ENCODE assay signal across 8 cellular contexts in genomic region chr19:39110263-39110967, GRCh38. TPM values are rescaled to one million over a fixed set of nuclear protein-coding genes. Genes with fewer than 3 reads are reported as not detected.
DNase-seq lines count a peak whose midpoint lies in the region; ATAC-seq lines count a peak whose summit lies in the region.

No MANE protein-coding gene starts in this region.

- H3K9me3 ChIP-seq in CD4-positive, alpha-beta memory T cell (ENCODE audit: control insufficient read depth in 1 of 2, low read length in 2 of 2) = no peaks in the 10 kb centered on the region
- H3K9me3 ChIP-seq in SJCRH30 (replicated peaks) = no peaks in the 10 kb centered on the region

- H3K4me1 ChIP-seq in CD4-positive, alpha-beta memory T cell (ENCODE audit: insufficient read depth, low read length) = no peaks in the 10 kb centered on the region
- H3K4me1 ChIP-seq in SJCRH30 = peaks cover 9% of the 10 kb centered on the region; the same call in 1 of the 2 replicates

- H3K27ac Mint-ChIP-seq in CD4-positive, alpha-beta memory T cell = peak overlapping the region in 3 of 7 donors; percentile 2 to 80 (median 42)

- H3K4me3 ChIP-seq in CD4-positive, alpha-beta memory T cell (ENCODE audit: low read length in 2 of 2) = no peak overlapping the region
- no peak overlapping the region for H3K4me3 ChIP-seq in SJCRH30

- peak; percentile 43 to 61 (median 61) for DNase-seq in CD4-positive, alpha-beta memory T cell
- DNase-seq in HuH-7.5 (ENCODE audit: low spot score) = peak; percentile 78
- DNase-seq in SJCRH30 = peak; percentile 44 to 72
- DNase-seq in activated effector memory CD4-positive, alpha-beta T cell treated with anti-CD3 and anti-CD28 coated beads, Interleukin-2, amount 50 U/mL, for 16 hours = peak; percentile 92
- peak; percentile 63 for DNase-seq in glomerular visceral epithelial cell (ENCODE audit: extremely low spot score)
- DNase-seq in retina = peak; percentile 72
- DNase-seq in GOT3 (lab: John Stamatoyannopoulos, UW) = no peak

- H3K4me3 Mint-ChIP-seq in CD4-positive, alpha-beta memory T cell = no peak overlapping the region

- H3K27me3 ChIP-seq in CD4-positive, alpha-beta memory T cell (ENCODE audit: insufficient read depth, low read length) = no peaks in the 10 kb centered on the region
- no peaks in the 10 kb centered on the region; the same call in 1 of the 2 replicates for H3K27me3 ChIP-seq in SJCRH30

- peaks cover 3% of the 10 kb centered on the region in 2 donors for H3K27me3 Mint-ChIP-seq in CD4-positive, alpha-beta memory T cell

- H3K9me3 Mint-ChIP-seq in CD4-positive, alpha-beta memory T cell = peaks cover 0 to 2% (median 0%) of the 10 kb centered on the region in 8 donors

- H3K4me1 Mint-ChIP-seq in CD4-positive, alpha-beta memory T cell = peaks cover 0 to 4% (median 3%) of the 10 kb centered on the region in 4 donors

- H3K27ac ChIP-seq in CD4-positive, alpha-beta memory T cell (ENCODE audit: low read depth, low read length) = no peak overlapping the region
- no peak overlapping the region for H3K27ac ChIP-seq in SJCRH30

- POLR2A ChIA-PET in CD4-positive, alpha-beta memory T cell (lab: Charles Lee; ENCODE audit: partially characterized antibody) = interaction anchor here (1.6 kb wide), 1 partner anchor 36 kb away, joined by 4 read pairs; no protein-coding TSS in a partner anchor

- CTCF ChIA-PET in CD4-positive, alpha-beta memory T cell (lab: Charles Lee; ENCODE audit: partially characterized antibody) = interaction anchor here (0.6 to 3.2 kb wide), 16 partner anchors 11 to 423 kb away, joined by 3 to 18 read pairs (median 3); partner anchors contain the start of genes EID2B and PAK4

- no peak for ATAC-seq in GM21526 (IDR thresholded peaks at IDR 0.05; ENCODE audit: low FRiP score, unreplicated experiment)

- intact Hi-C loops in CD4-positive, alpha-beta memory T cell (cut with micrococcal nuclease) = loop anchor here (1.0 to 5.0 kb wide), 2 partner anchors 38 to 58 kb away; no protein-coding TSS in a partner anchor

- H3K36me3 Mint-ChIP-seq in CD4-positive, alpha-beta memory T cell = no peaks in the 10 kb centered on the region

- H3K36me3 ChIP-seq in CD4-positive, alpha-beta memory T cell (ENCODE audit: insufficient read depth, low read length) = no peaks in the 10 kb centered on the region
- no peaks in the 10 kb centered on the region for H3K36me3 ChIP-seq in SJCRH30

RNA-seq across cellular contexts. Expression of gene PAK4, which starts 15.2 kb away (rescaled TPM):
- 10 to 100 TPM; 13.1 to 15.7 TPM for total RNA-seq in CD4-positive, alpha-beta memory T cell
- polyA plus RNA-seq in CD4-positive, alpha-beta memory T cell = 1 to 10 TPM; 1.3 to 2.9 TPM
- 9.1 and 11.6 TPM in 2 replicates for total RNA-seq in SJCRH30 (2014; rRNA removed; shearing (Covaris generic))

RNA-seq across cellular contexts. Expression of gene ACP7, which starts 26.2 kb away (rescaled TPM):
- total RNA-seq in CD4-positive, alpha-beta memory T cell = under 1 TPM in 1 of 2 experiments, not detected in 1; 0.14 TPM
- not detected for polyA plus RNA-seq in CD4-positive, alpha-beta memory T cell
- not detected in 2 replicates for total RNA-seq in SJCRH30 (2014; rRNA removed; shearing (Covaris generic))
